ENCODE assay signal across 9 cellular contexts in the genomic region with DNA sequence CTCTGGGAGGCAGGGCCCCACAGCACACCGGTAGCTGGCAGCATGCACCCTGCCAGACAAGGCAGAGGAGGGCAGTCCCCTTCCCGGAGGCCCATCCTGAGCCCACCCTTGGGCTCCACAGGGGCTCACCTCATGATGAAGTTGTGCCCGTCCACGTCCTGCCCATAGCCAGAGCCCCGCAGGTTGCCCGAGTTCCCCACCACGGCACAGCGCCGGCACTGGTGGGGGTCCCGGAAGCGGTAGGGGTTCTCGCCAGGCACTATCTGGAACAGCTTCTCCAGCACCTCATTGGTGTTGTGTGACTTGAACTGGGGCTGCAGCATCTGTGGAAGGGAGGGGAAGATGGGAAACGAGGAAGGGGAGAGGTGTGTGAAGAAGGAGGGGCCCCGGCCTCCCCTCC.
"Had no signal": no experiment of that assay in that cellular context is flagged by ENCODE, and none has a peak within 500 bp of the region (broad histone marks: within the 10 kb centered on the region; RNA-seq: fewer than 3 reads in every experiment).

No MANE protein-coding gene starts in this region.

- H3K4me1 ChIP-seq: breast epithelium had no signal

- H3K4me3 ChIP-seq: breast epithelium, cardiac muscle cell, colonic mucosa, esophagus squamous epithelium, gastroesophageal sphincter had no signal

- DNase-seq: amniotic stem cell, cerebellar nuclear complex, esophagus squamous epithelium had no signal

- H3K27me3 ChIP-seq: breast epithelium, cardiac muscle cell, colonic mucosa, esophagus squamous epithelium, gastroesophageal sphincter had no signal

- FAIRE-seq: endometrium had no signal

- H3K36me3 ChIP-seq: colonic mucosa had no signal

- H3K9me3 ChIP-seq: breast epithelium, colonic mucosa, esophagus squamous epithelium, gastroesophageal sphincter had no signal

- H3K27ac ChIP-seq: breast epithelium, cardiac muscle cell, colonic mucosa, epithelial cell of prostate, esophagus squamous epithelium, gastroesophageal sphincter had no signal
